1 cellular context compared by ENCODE assay signal in genomic region chr5:134224905-134225779, GRCh38.
TF ChIP-seq lines count a peak whose summit lies in the region.

No MANE protein-coding gene starts in this region.

TF ChIP-seq in HepG2, 621 proteins besides CTCF, POLR2A, EP300 and RAD21 (continued from another document and continues in another):
- TF ChIP-seq RNF219 (CRISPR knock-in tag; IDR thresholded peaks at IDR 0.05) (no peak), ZSCAN21 (CRISPR knock-in tag; IDR thresholded peaks at IDR 0.05; ENCODE audit: borderline replicate concordance) (0 out of 2 replicates have a peak, but pooled peaks have one; percentile 72), ZNF143 (CRISPR knock-in tag; IDR thresholded peaks at IDR 0.05) (no peak), POGZ (CRISPR knock-in tag; IDR thresholded peaks at IDR 0.05) (peak; percentile 58; the same call in 1 of the 2 replicates), ZNF780A (CRISPR knock-in tag; IDR thresholded peaks at IDR 0.05) (0 out of 2 replicates have a peak, but pooled peaks have one; percentile 13), ZNF646 (CRISPR knock-in tag; IDR thresholded peaks at IDR 0.05) (no peak), PBX2 (CRISPR knock-in tag; IDR thresholded peaks at IDR 0.05) (no peak), ZSCAN9 (CRISPR knock-in tag; IDR thresholded peaks at IDR 0.05; ENCODE audit: borderline replicate concordance) (0 out of 2 replicates have a peak, but pooled peaks have one; percentile 7), SALL2 (CRISPR knock-in tag; IDR thresholded peaks at IDR 0.05) (no peak; the same call in none of the 2 replicates), ZNF589 (CRISPR knock-in tag; conservative IDR thresholded peaks at IDR 0.05) (peak; percentile 6; the same call in 1 of the 2 replicates), ZBTB2 (CRISPR knock-in tag; IDR thresholded peaks at IDR 0.05; ENCODE audit: low read depth) (no peak), TAF1 (CRISPR knock-in tag; IDR thresholded peaks at IDR 0.05) (peak; percentile 16; the same call in 1 of the 2 replicates), DRAP1 (CRISPR knock-in tag; IDR thresholded peaks at IDR 0.05) (0 out of 2 replicates have a peak, but pooled peaks have one; percentile 21), RBM39 (IDR thresholded peaks at IDR 0.05; ENCODE audit: low read depth, low read length, poor library complexity, severe bottlenecking) (peak; percentile 19), ZNF749 (CRISPR knock-in tag; IDR thresholded peaks at IDR 0.05; ENCODE audit: borderline replicate concordance) (peak; percentile 61; the same call in 1 of the 2 replicates), KLF16 (CRISPR knock-in tag; IDR thresholded peaks at IDR 0.05) (no peak; a peak in 1 of 4 replicates), ZNF619 (CRISPR knock-in tag; IDR thresholded peaks at IDR 0.05) (no peak), NR2C2 (CRISPR knock-in tag; IDR thresholded peaks at IDR 0.05; ENCODE audit: borderline replicate concordance) (no peak), IKZF5 (CRISPR knock-in tag; IDR thresholded peaks at IDR 0.05) (no peak), HOXA3 (CRISPR knock-in tag; IDR thresholded peaks at IDR 0.05) (no peak), ZNF281 (CRISPR knock-in tag; IDR thresholded peaks at IDR 0.05; ENCODE audit: borderline replicate concordance) (no peak), ZNF546 (CRISPR knock-in tag; conservative IDR thresholded peaks at IDR 0.05) (no peak), ZBTB26 (CRISPR knock-in tag; IDR thresholded peaks at IDR 0.05; ENCODE audit: borderline replicate concordance) (peak; percentile 44; the same call in 1 of the 2 replicates), NFKB2 (CRISPR knock-in tag; IDR thresholded peaks at IDR 0.05; ENCODE audit: borderline replicate concordance) (peak; percentile 26; the same call in 1 of the 2 replicates), EHMT2 (IDR thresholded peaks at IDR 0.05; ENCODE audit: borderline replicate concordance, low read depth, low read length) (no peak), THAP7 (CRISPR knock-in tag; IDR thresholded peaks at IDR 0.05) (no peak), NFYC (CRISPR knock-in tag; IDR thresholded peaks at IDR 0.05) (peak; percentile 69), MTA3 (CRISPR knock-in tag; IDR thresholded peaks at IDR 0.05) (no peak), NFKBIZ (CRISPR knock-in tag; IDR thresholded peaks at IDR 0.05) (0 out of 2 replicates have a peak, but pooled peaks have one; percentile 12), FOXP4 (CRISPR knock-in tag; IDR thresholded peaks at IDR 0.05) (no peak), RXRB (CRISPR knock-in tag; IDR thresholded peaks at IDR 0.05; ENCODE audit: borderline replicate concordance) (no peak), SP2 (CRISPR knock-in tag; IDR thresholded peaks at IDR 0.05) (no peak), ATRX (CRISPR knock-in tag; IDR thresholded peaks at IDR 0.05; ENCODE audit: borderline replicate concordance) (no peak), ZSCAN20 (CRISPR knock-in tag; IDR thresholded peaks at IDR 0.05; ENCODE audit: borderline replicate concordance) (no peak), AGO2 (optimal IDR thresholded peaks at IDR 0.05; ENCODE audit: low read depth, low read length) (no peak), ELK4 (CRISPR knock-in tag; IDR thresholded peaks at IDR 0.05; ENCODE audit: borderline replicate concordance) (no peak)
